ENCODE assay signal across 8 cellular contexts in genomic region chr3:150407818-150408231, GRCh38. TPM values are rescaled to one million over a fixed set of nuclear protein-coding genes. Genes with fewer than 3 reads are reported as not detected.
DNase-seq lines count a peak whose midpoint lies in the region; ATAC-seq and TF ChIP-seq lines count a peak whose summit lies in the region.

No MANE protein-coding gene starts in this region.

- H3K27ac ChIP-seq in DOHH2 (ENCODE audit: low read depth, low read length) (peak overlapping the region; percentile 94), sigmoid colon (peak overlapping the region; percentile 96 to 100 (median 98))

- DNase-seq in NB4 (ENCODE audit: low read depth) (no peak), glutamatergic neuron (no peak), sigmoid colon (peak; percentile 98), GDM1 (lab: John Stamatoyannopoulos, UW) (no peak)
- peak; percentile 86 for DNase-seq in activated CD8-positive, alpha-beta memory T cell treated with anti-CD3 and anti-CD28 coated beads, Interleukin-2, amount 50 U/mL, for 24 hours (ENCODE audit: extremely low read depth)

- H3K9me3 ChIP-seq in DOHH2 (ENCODE audit: control insufficient read depth, insufficient read depth, low read length), result no peaks in the 10 kb centered on the region
- H3K9me3 ChIP-seq in sigmoid colon, result no peaks in the 10 kb centered on the region

- intact Hi-C loops in sigmoid colon (cut with DNase I), result loop anchor here (2.0 to 5.0 kb wide), 5 partner anchors 35 to 437 kb away; partner anchors contain the start of genes EIF2A, PFN2, SELENOT and SERP1

- H3K4me3 ChIP-seq in DOHH2 (ENCODE audit: low read length) (peak overlapping the region; percentile 98), NB4 (ENCODE audit: low read depth, low read length) (peak overlapping the region; percentile 69), sigmoid colon (peak overlapping the region; percentile 89 to 92 (median 89))

- TF ChIP-seq EP300 in sigmoid colon (IDR thresholded peaks at IDR 0.05), result no peak

- 0 to 1% methylated on average over 15 of the region's 15 CpGs for WGBS in sigmoid colon, 2 donors

- no peaks in the 10 kb centered on the region; the same call in 1 of the 2 replicates for H3F3A ChIP-seq in DOHH2 (ENCODE audit: control insufficient read depth, insufficient read depth)

- H3K79me2 ChIP-seq in DOHH2 (ENCODE audit: control insufficient read depth, low read length), result peaks cover 41% of the 10 kb centered on the region

- H3K9me3 Mint-ChIP-seq in glutamatergic neuron (ENCODE audit: unreplicated experiment), result peaks cover 21% of the 10 kb centered on the region

- peaks cover 12% of the 10 kb centered on the region for H3K27me3 Mint-ChIP-seq in glutamatergic neuron (ENCODE audit: unreplicated experiment)

- peak overlapping the region; percentile 87 for H3K4me2 ChIP-seq in DOHH2 (ENCODE audit: low read length)

- H3K4me3 Mint-ChIP-seq in glutamatergic neuron (ENCODE audit: unreplicated experiment), result peak overlapping the region; percentile 93

- H3K9me2 ChIP-seq in DOHH2 (replicated peaks; ENCODE audit: control insufficient read depth, low read length), result no peaks in the 10 kb centered on the region

- ATAC-seq in GM21723 (IDR thresholded peaks at IDR 0.05; ENCODE audit: unreplicated experiment) (peak; percentile 4), HG02973 (IDR thresholded peaks at IDR 0.05; ENCODE audit: unreplicated experiment) (no peak)

- TF ChIP-seq CTCF in DOHH2 (IDR thresholded peaks at IDR 0.05; ENCODE audit: low read depth, low read length, poor library complexity, severe bottlenecking), result no peak
- no peak for TF ChIP-seq CTCF in NB4 (IDR thresholded peaks at IDR 0.05; ENCODE audit: low read depth, low read length)
- TF ChIP-seq CTCF in glutamatergic neuron (IDR thresholded peaks at IDR 0.05; ENCODE audit: partially characterized antibody, unreplicated experiment), result no peak
- TF ChIP-seq CTCF in sigmoid colon (IDR thresholded peaks at IDR 0.05), result no peak

- no peak for TF ChIP-seq POLR2A in NB4 (IDR thresholded peaks at IDR 0.05; ENCODE audit: extremely low read depth, insufficient read length)
- TF ChIP-seq POLR2A in sigmoid colon (IDR thresholded peaks at IDR 0.05), result no peak

- H3K4me1 ChIP-seq in DOHH2 (ENCODE audit: control insufficient read depth, low read length) (peaks cover 14% of the 10 kb centered on the region), sigmoid colon (peaks cover 0 to 22% (median 6%) of the 10 kb centered on the region in 4 donors)

- H3K4me1 Mint-ChIP-seq in glutamatergic neuron (ENCODE audit: low read depth, unreplicated experiment), result peaks cover 7% of the 10 kb centered on the region

- H3K27me3 ChIP-seq in DOHH2 (ENCODE audit: control insufficient read depth, low read length), result no peaks in the 10 kb centered on the region
- H3K27me3 ChIP-seq in sigmoid colon, result no peaks in the 10 kb centered on the region

- peaks cover 36% of the 10 kb centered on the region for H3K36me3 ChIP-seq in DOHH2 (ENCODE audit: control insufficient read depth, low read length)
- no peaks in the 10 kb centered on the region for H3K36me3 ChIP-seq in sigmoid colon

- H3K27ac Mint-ChIP-seq in glutamatergic neuron (ENCODE audit: unreplicated experiment), result peak overlapping the region; percentile 97

- peaks cover 7% of the 10 kb centered on the region for H3K36me3 Mint-ChIP-seq in glutamatergic neuron (ENCODE audit: unreplicated experiment)

- H4K20me1 ChIP-seq in DOHH2 (ENCODE audit: control insufficient read depth, insufficient read depth, low read depth, low read length), result peaks cover 26% of the 10 kb centered on the region

RNA-seq across cellular contexts. Expression of gene TSC22D2, which starts 0.3 kb away (rescaled TPM):
- total RNA-seq in glutamatergic neuron (ENCODE audit: unreplicated experiment) (87.3 TPM), sigmoid colon (10 to 100 TPM; 14.6 to 24.9 (median 17.8) TPM)
- 10 to 100 TPM in 1 of 3 donors, 1 to 10 TPM in 2; 6.6 to 12.5 (median 8.0) TPM for polyA plus RNA-seq in sigmoid colon

Comparison
In these comparisons a context has a peak if more than half of its experiments do, and no peak if none do; other contexts are left out.
1. DNase-seq: peak in activated CD8-positive, alpha-beta memory T cell treated with anti-CD3 and anti-CD28 coated beads, Interleukin-2, amount 50 U/mL, for 24 hours (single experiment) and sigmoid colon (single experiment); none in NB4 (single experiment), glutamatergic neuron (single experiment) and GDM1 (single experiment).
2. Peak in every context shown above with its lines, with median percentiles within 50 percentile points of each other: H3K4me3 ChIP-seq.